In genomic region chr6:109442393-109442924, GRCh38 we compare ENCODE assay signal across 11 cellular contexts. TPM values are rescaled to one million over a fixed set of nuclear protein-coding genes. Genes with fewer than 3 reads are reported as not detected.
A peak's percentile ranks its signal among the peaks of the same experiment; 100 is the strongest.
DNase-seq lines count a peak whose midpoint lies in the region; ATAC-seq and TF ChIP-seq lines count a peak whose summit lies in the region.
"Had no signal": no experiment of that assay in that cellular context is flagged by ENCODE, and none has a peak within 500 bp of the region (broad histone marks: within the 10 kb centered on the region; RNA-seq: fewer than 3 reads in every experiment).

No MANE protein-coding gene starts in this region.

- POLR2A ChIA-PET in T-cell (lab: Charles Lee) = interaction anchor here (0.6 to 0.9 kb wide), 3 partner anchors 11 to 1431 kb away, joined by 3 read pairs; no protein-coding TSS in a partner anchor

- H3K4me3 Mint-ChIP-seq in activated T-cell treated with anti-CD3 and anti-CD28 coated beads, Interleukin-2, amount 50 U/mL, for 24 hours = peak overlapping the region; percentile 91
- peak overlapping the region; percentile 89 to 94 (median 92) for H3K4me3 Mint-ChIP-seq in T-cell
- peak overlapping the region; percentile 95 for H3K4me3 Mint-ChIP-seq in endothelial cell (ENCODE audit: unreplicated experiment)
- H3K4me3 Mint-ChIP-seq in stimulated activated memory B cell treated with anti-CD40 and anti-IgM and Interleukin-4, amounts not matched to agents 10 μg/mL and 1 μg/mL and 100 μg/mL, for 72 hours = peak overlapping the region; percentile 95

- no peak for TF ChIP-seq POLR2A in lower leg skin (IDR thresholded peaks at IDR 0.05)

- CTCF ChIA-PET in T-cell (lab: Charles Lee) = interaction anchor here (0.5 to 4.1 kb wide), 11 partner anchors 13 to 597 kb away, joined by 3 to 20 read pairs (median 4); partner anchors contain the start of genes CD164 (in 1 of the 2) and MICAL1 (in 1 of the 2)

- 92 to 94% methylated on average over 6 of the region's 6 CpGs for WGBS in lower leg skin, 2 donors

- no peaks in the 10 kb centered on the region for H3K9me3 Mint-ChIP-seq in activated T-cell treated with anti-CD3 and anti-CD28 coated beads, Interleukin-2, amount 50 U/mL, for 24 hours
- no peaks in the 10 kb centered on the region for H3K9me3 Mint-ChIP-seq in T-cell
- H3K9me3 Mint-ChIP-seq in endothelial cell (ENCODE audit: unreplicated experiment) = no peaks in the 10 kb centered on the region
- no peaks in the 10 kb centered on the region for H3K9me3 Mint-ChIP-seq in stimulated activated memory B cell treated with anti-CD40 and anti-IgM and Interleukin-4, amounts not matched to agents 10 μg/mL and 1 μg/mL and 100 μg/mL, for 72 hours

- no peaks in the 10 kb centered on the region for H3K27me3 Mint-ChIP-seq in activated T-cell treated with anti-CD3 and anti-CD28 coated beads, Interleukin-2, amount 50 U/mL, for 24 hours
- H3K27me3 Mint-ChIP-seq in T-cell (no peaks in the 10 kb centered on the region), endothelial cell (ENCODE audit: unreplicated experiment) (peaks cover 23% of the 10 kb centered on the region)
- H3K27me3 Mint-ChIP-seq in stimulated activated memory B cell treated with anti-CD40 and anti-IgM and Interleukin-4, amounts not matched to agents 10 μg/mL and 1 μg/mL and 100 μg/mL, for 72 hours = no peaks in the 10 kb centered on the region

- H3K4me3 ChIP-seq in lower leg skin (ENCODE audit: low read depth, poor library complexity, severe bottlenecking) = no peak overlapping the region

- H3K4me1 Mint-ChIP-seq in activated T-cell treated with anti-CD3 and anti-CD28 coated beads, Interleukin-2, amount 50 U/mL, for 24 hours (ENCODE audit: low read depth) = peaks cover 32% of the 10 kb centered on the region
- H3K4me1 Mint-ChIP-seq in T-cell = peaks cover 27 to 35% (median 32%) of the 10 kb centered on the region in 3 donors
- H3K4me1 Mint-ChIP-seq in endothelial cell (ENCODE audit: unreplicated experiment) = peaks cover 6% of the 10 kb centered on the region
- peaks cover 44% of the 10 kb centered on the region for H3K4me1 Mint-ChIP-seq in stimulated activated memory B cell treated with anti-CD40 and anti-IgM and Interleukin-4, amounts not matched to agents 10 μg/mL and 1 μg/mL and 100 μg/mL, for 72 hours

- ATAC-seq in T-cell (replicated peaks in 1 of 4) (no peak), HG03354 (IDR thresholded peaks at IDR 0.05; ENCODE audit: poor library complexity, severe bottlenecking, unreplicated experiment) (no peak)
- no peak for ATAC-seq in stimulated activated memory B cell treated with anti-CD40 and anti-IgM and Interleukin-4, amounts not matched to agents 10 μg/mL and 1 μg/mL and 100 μg/mL, for 72 hours
- ATAC-seq: left ventricle myocardium superior, pancreas had no signal

- peak overlapping the region; percentile 9 for H3K27ac Mint-ChIP-seq in activated T-cell treated with anti-CD3 and anti-CD28 coated beads, Interleukin-2, amount 50 U/mL, for 24 hours
- H3K27ac Mint-ChIP-seq in T-cell (peak overlapping the region; percentile 90 to 92), endothelial cell (ENCODE audit: unreplicated experiment) (no peak overlapping the region)
- H3K27ac Mint-ChIP-seq in stimulated activated memory B cell treated with anti-CD40 and anti-IgM and Interleukin-4, amounts not matched to agents 10 μg/mL and 1 μg/mL and 100 μg/mL, for 72 hours = peak overlapping the region; percentile 90

- TF ChIP-seq CTCF in endothelial cell (IDR thresholded peaks at IDR 0.05; ENCODE audit: unreplicated experiment) = no peak
- no peak for TF ChIP-seq CTCF in lower leg skin (IDR thresholded peaks at IDR 0.05)

- no peak for DNase-seq in activated T-cell treated with anti-CD3 and anti-CD28 coated beads, Interleukin-2, amount 50 U/mL, for 24 hours
- DNase-seq in activated T-cell treated with anti-CD3 and anti-CD28 coated beads, Interleukin-2, amount 50 U/mL, for 48 hours = no peak
- DNase-seq in T-cell (no peak), endothelial cell (ENCODE audit: low spot score) (no peak), lower leg skin (ENCODE audit: low spot score in 2 of 2) (no peak), iPS-NIHi11 (ENCODE audit: low spot score) (no peak)
- DNase-seq: GOT3, left ventricle myocardium superior, pancreas had no signal

- intact Hi-C loops in lower leg skin (cut with DNase I; ENCODE audit: low total_unique reads) = no loop called here

- peaks cover 57% of the 10 kb centered on the region for H3K36me3 Mint-ChIP-seq in activated T-cell treated with anti-CD3 and anti-CD28 coated beads, Interleukin-2, amount 50 U/mL, for 24 hours (ENCODE audit: low read depth)
- H3K36me3 Mint-ChIP-seq in T-cell = peaks cover 16% of the 10 kb centered on the region
- peaks cover 13% of the 10 kb centered on the region for H3K36me3 Mint-ChIP-seq in endothelial cell (ENCODE audit: low read depth, unreplicated experiment)
- H3K36me3 Mint-ChIP-seq in stimulated activated memory B cell treated with anti-CD40 and anti-IgM and Interleukin-4, amounts not matched to agents 10 μg/mL and 1 μg/mL and 100 μg/mL, for 72 hours = peaks cover 48% of the 10 kb centered on the region

RNA-seq across cellular contexts. Expression of gene SMPD2, which starts 1.9 kb away (rescaled TPM):
- total RNA-seq in T-cell (10 to 100 TPM; 21.1 to 36.7 (median 23.7) TPM), endothelial cell (ENCODE audit: unreplicated experiment) (8.8 TPM), lower leg skin (10 to 100 TPM; 17.4 to 24.9 (median 20.8) TPM)

RNA-seq across cellular contexts. Expression of gene PPIL6, which starts 2.0 kb away (rescaled TPM):
- total RNA-seq in T-cell (1 to 10 TPM in 1 of 5 donors, under 1 TPM in 4; 0.07 to 1.5 (median 0.38) TPM), endothelial cell (ENCODE audit: unreplicated experiment) (0.95 TPM), lower leg skin (1 to 10 TPM; 1.5 to 9.1 (median 2.3) TPM)

RNA-seq across cellular contexts. Expression of gene MICAL1, which starts 13.1 kb away (rescaled TPM):
- total RNA-seq in T-cell (100 to 1,000 TPM in 1 of 5 donors, 10 to 100 TPM in 4; 81.9 to 108 (median 89.5) TPM), endothelial cell (ENCODE audit: unreplicated experiment) (19.9 TPM), lower leg skin (10 to 100 TPM; 17.9 to 29.5 (median 27.3) TPM)

RNA-seq across cellular contexts. Expression of gene ZBTB24, which starts 40.6 kb away (rescaled TPM):
- total RNA-seq in T-cell (10 to 100 TPM; 14.1 to 21.2 (median 19.5) TPM), endothelial cell (ENCODE audit: unreplicated experiment) (5.1 TPM), lower leg skin (10 to 100 TPM in 2 of 4 donors, 1 to 10 TPM in 2; 8.4 to 11.8 (median 10.1) TPM)
